ENCODE assay signal across 29 cellular contexts in genomic region chr3:147471741-147472140, GRCh38.
"Had no signal": no experiment of that assay in that cellular context is flagged by ENCODE, and none has a peak within 500 bp of the region (broad histone marks: within the 10 kb centered on the region; RNA-seq: fewer than 3 reads in every experiment).

No MANE protein-coding gene starts in this region.

- H3K4me3 ChIP-seq: stomach, suprapubic skin, testis, thoracic aorta, thyroid gland, tibial artery, tibial nerve, transverse colon, upper lobe of left lung, upper lobe of right lung, uterus, vagina had no signal

- DNase-seq: stimulated activated CD4-positive, alpha-beta T cell treated with anti-CD3 and anti-CD28 coated beads, Interleukin-2, amount 100 ng/mL, for 48 hours; stimulated activated CD4-positive, alpha-beta T cell treated with anti-CD3 and anti-CD28 coated beads, Interleukin-4, amount 100 ng/mL, for 1 hour; stimulated activated CD4-positive, alpha-beta T cell treated with anti-CD3 and anti-CD28 coated beads, Interleukin-4, amount 100 ng/mL, for 24 hours; stimulated activated CD4-positive, alpha-beta T cell treated with anti-CD3 and anti-CD28 coated beads, Interleukin-4, amount 100 ng/mL, for 4 hours; stimulated activated CD8-positive, alpha-beta memory T cell treated with anti-CD3 and anti-CD28 coated beads, Interleukin-4, amount 100 ng/mL, for 48 hours; stimulated activated naive B cell treated with anti-CD40 and anti-IgM and Interleukin-4, amounts not matched to agents 10 μg/mL and 1 μg/mL and 100 μg/mL, for 72 hours; stimulated activated naive CD4-positive, alpha-beta T cell; stimulated activated naive CD4-positive, alpha-beta T cell treated with Interleukin-2 at 50 U/mL for 16 hours; stimulated activated naive CD8-positive, alpha-beta T cell treated with anti-CD3 and anti-CD28 coated beads, Interleukin-15, amount 100 ng/mL, for 72 hours; stimulated activated naive CD8-positive, alpha-beta T cell treated with anti-CD3 and anti-CD28 coated beads, Interleukin-15, Interleukin-2, amounts not matched to agents 100 U/mL and 50 U/mL, for 24 hours; stomach; substantia nigra; testis; thyroid gland; tibial artery; transverse colon; trophoblast cell; upper lobe of left lung; upper lobe of right lung; uterus had no signal

- H3K4me1 Mint-ChIP-seq: stimulated activated effector memory CD8-positive, alpha-beta T cell treated with anti-CD3 and anti-CD28 coated beads, Interleukin-12 subunit alpha, Interleukin-12 subunit beta, amount 100 ng/mL, for 72 hours; stimulated activated memory B cell treated with anti-CD40 and anti-IgM and Interleukin-4, amounts not matched to agents 10 μg/mL and 1 μg/mL and 100 μg/mL, for 72 hours; stimulated activated naive B cell treated with anti-CD40 and anti-IgM and Interleukin-4, amounts not matched to agents 10 μg/mL and 1 μg/mL and 100 μg/mL, for 72 hours; stimulated activated naive CD8-positive, alpha-beta T cell treated with anti-CD3 and anti-CD28 coated beads, Interleukin-15, amount 100 ng/mL, for 72 hours had no signal

- H3K27ac Mint-ChIP-seq: stimulated activated effector memory CD8-positive, alpha-beta T cell treated with anti-CD3 and anti-CD28 coated beads, Interleukin-12 subunit alpha, Interleukin-12 subunit beta, amount 100 ng/mL, for 72 hours; stimulated activated memory B cell treated with anti-CD40 and anti-IgM and Interleukin-4, amounts not matched to agents 10 μg/mL and 1 μg/mL and 100 μg/mL, for 72 hours; stimulated activated naive B cell treated with anti-CD40 and anti-IgM and Interleukin-4, amounts not matched to agents 10 μg/mL and 1 μg/mL and 100 μg/mL, for 72 hours; stimulated activated naive CD8-positive, alpha-beta T cell treated with anti-CD3 and anti-CD28 coated beads, Interleukin-15, amount 100 ng/mL, for 72 hours; stimulated activated naive CD8-positive, alpha-beta T cell treated with anti-CD3 and anti-CD28 coated beads, Interleukin-15, Interleukin-2, amounts not matched to agents 100 ng/mL and 50 ng/mL, for 24 hours; type B pancreatic cell had no signal

- H3K36me3 Mint-ChIP-seq: stimulated activated effector memory CD8-positive, alpha-beta T cell treated with anti-CD3 and anti-CD28 coated beads, Interleukin-12 subunit alpha, Interleukin-12 subunit beta, amount 100 ng/mL, for 72 hours; stimulated activated memory B cell treated with anti-CD40 and anti-IgM and Interleukin-4, amounts not matched to agents 10 μg/mL and 1 μg/mL and 100 μg/mL, for 72 hours; stimulated activated naive B cell treated with anti-CD40 and anti-IgM and Interleukin-4, amounts not matched to agents 10 μg/mL and 1 μg/mL and 100 μg/mL, for 72 hours; type B pancreatic cell had no signal

- H3K4me1 ChIP-seq: stomach, suprapubic skin, testis, thyroid gland, tibial artery, tibial nerve, transverse colon, upper lobe of left lung, upper lobe of right lung, uterus, vagina had no signal

- H3K9me3 Mint-ChIP-seq: stimulated activated naive CD8-positive, alpha-beta T cell treated with anti-CD3 and anti-CD28 coated beads, Interleukin-15, amount 100 ng/mL, for 72 hours; stimulated activated naive CD8-positive, alpha-beta T cell treated with anti-CD3 and anti-CD28 coated beads, Interleukin-15, Interleukin-2, amounts not matched to agents 100 ng/mL and 50 ng/mL, for 24 hours; type B pancreatic cell had no signal

- H3K27me3 Mint-ChIP-seq: stimulated activated memory B cell treated with anti-CD40 and anti-IgM and Interleukin-4, amounts not matched to agents 10 μg/mL and 1 μg/mL and 100 μg/mL, for 72 hours; stimulated activated naive B cell treated with anti-CD40 and anti-IgM and Interleukin-4, amounts not matched to agents 10 μg/mL and 1 μg/mL and 100 μg/mL, for 72 hours; stimulated activated naive CD8-positive, alpha-beta T cell treated with anti-CD3 and anti-CD28 coated beads, Interleukin-15, amount 100 ng/mL, for 72 hours; stimulated activated naive CD8-positive, alpha-beta T cell treated with anti-CD3 and anti-CD28 coated beads, Interleukin-15, Interleukin-2, amounts not matched to agents 100 ng/mL and 50 ng/mL, for 24 hours; type B pancreatic cell had no signal

- H3K4me3 Mint-ChIP-seq: stimulated activated effector memory CD8-positive, alpha-beta T cell treated with anti-CD3 and anti-CD28 coated beads, Interleukin-12 subunit alpha, Interleukin-12 subunit beta, amount 100 ng/mL, for 72 hours; stimulated activated memory B cell treated with anti-CD40 and anti-IgM and Interleukin-4, amounts not matched to agents 10 μg/mL and 1 μg/mL and 100 μg/mL, for 72 hours; stimulated activated naive B cell treated with anti-CD40 and anti-IgM and Interleukin-4, amounts not matched to agents 10 μg/mL and 1 μg/mL and 100 μg/mL, for 72 hours; stimulated activated naive CD8-positive, alpha-beta T cell treated with anti-CD3 and anti-CD28 coated beads, Interleukin-15, amount 100 ng/mL, for 72 hours; stimulated activated naive CD8-positive, alpha-beta T cell treated with anti-CD3 and anti-CD28 coated beads, Interleukin-15, Interleukin-2, amounts not matched to agents 100 ng/mL and 50 ng/mL, for 24 hours; type B pancreatic cell had no signal

- FAIRE-seq: urothelium cell line had no signal

- H3K9me3 ChIP-seq: suprapubic skin, testis, thoracic aorta, thyroid gland, tibial nerve, transverse colon, upper lobe of right lung, uterus, vagina had no signal

- H3K27me3 ChIP-seq: stomach, suprapubic skin, testis, thyroid gland, tibial artery, tibial nerve, transverse colon, upper lobe of left lung, upper lobe of right lung, uterus, vagina had no signal

- H3K27ac ChIP-seq: stomach, suprapubic skin, testis, thoracic aorta, thyroid gland, tibial artery, tibial nerve, transverse colon, upper lobe of left lung, upper lobe of right lung, uterus, vagina had no signal

- H3K36me3 ChIP-seq: stomach, suprapubic skin, thoracic aorta, thyroid gland, tibial artery, tibial nerve, transverse colon, upper lobe of left lung, upper lobe of right lung, uterus, vagina had no signal

- ATAC-seq: stimulated activated effector memory CD8-positive, alpha-beta T cell treated with anti-CD3 and anti-CD28 coated beads, Interleukin-12 subunit alpha, Interleukin-12 subunit beta, amount 100 ng/mL, for 72 hours; stimulated activated memory B cell treated with anti-CD40 and anti-IgM and Interleukin-4, amounts not matched to agents 10 μg/mL and 1 μg/mL and 100 μg/mL, for 72 hours; stimulated activated naive B cell treated with anti-CD40 and anti-IgM and Interleukin-4, amounts not matched to agents 10 μg/mL and 1 μg/mL and 100 μg/mL, for 72 hours; stimulated activated naive CD8-positive, alpha-beta T cell treated with anti-CD3 and anti-CD28 coated beads, Interleukin-15, amount 100 ng/mL, for 72 hours; stimulated activated naive CD8-positive, alpha-beta T cell treated with anti-CD3 and anti-CD28 coated beads, Interleukin-15, Interleukin-2, amounts not matched to agents 100 U/mL and 50 U/mL, for 24 hours; upper lobe of right lung had no signal
